8 cellular contexts compared by ENCODE assay signal in genomic region chr12:57459055-57459749, GRCh38. TPM values are rescaled to one million over a fixed set of nuclear protein-coding genes. Genes with fewer than 3 reads are reported as not detected.
DNase-seq lines count a peak whose midpoint lies in the region; ATAC-seq and TF ChIP-seq lines count a peak whose summit lies in the region.

No MANE protein-coding gene starts in this region.

- H3K27ac ChIP-seq in cingulate gyrus (ENCODE audit: low read depth, low read length): peak overlapping the region; percentile 84
- H3K27ac ChIP-seq in layer of hippocampus (ENCODE audit: low read depth, low read length): peak overlapping the region; percentile 80

- DNase-seq in Ammon's horn (ENCODE audit: low spot score): peak; percentile 98
- peak; percentile 94 for DNase-seq in NCI-H460 (ENCODE audit: extremely low read depth, low read depth)
- DNase-seq in activated CD4-positive, alpha-beta T cell treated with anti-CD3 and anti-CD28 coated beads for 24 hours (ENCODE audit: low read depth in 2 of 2): peak; percentile 90 to 95
- DNase-seq in stimulated activated CD4-positive, alpha-beta T cell treated with anti-CD3 and anti-CD28 coated beads, Interleukin-1b, Interleukin-23, amount 100 ng/mL, for 24 hours (ENCODE audit: low read depth in 4 of 4, low spot score in 1 of 4): peak; percentile 86 to 95 (median 92)

- peaks cover 6% of the 10 kb centered on the region for H3K27me3 ChIP-seq in layer of hippocampus (ENCODE audit: control insufficient read depth, insufficient read depth, low read length)

- ATAC-seq in HG03432 (IDR thresholded peaks at IDR 0.05; ENCODE audit: unreplicated experiment): peak; percentile 47

- peak; percentile 73 for TF ChIP-seq POLR2A in GM19099 (IDR thresholded peaks at IDR 0.05; ENCODE audit: extremely low read depth, insufficient read length, low read depth)

RNA-seq across cellular contexts. Expression of gene GLI1, which starts 0.4 kb away (rescaled TPM):
- total RNA-seq in NCI-H460 (2014; rRNA removed; shearing (Covaris generic)): 0.20 and 5.0 TPM in 2 replicates
- 0.56 and 0.76 TPM in 2 replicates for polyA plus RNA-seq in NCI-H460 (2014; cell fraction: nucleus; rRNA removed)

RNA-seq across cellular contexts. Expression of gene INHBE, which starts 4.1 kb away (rescaled TPM):
- total RNA-seq in NCI-H460 (2014; rRNA removed; shearing (Covaris generic)): 1.3 and 2.2 TPM in 2 replicates
- polyA plus RNA-seq in NCI-H460 (2014; cell fraction: nucleus; rRNA removed): 0.72 and 0.78 TPM in 2 replicates

RNA-seq across cellular contexts. Expression of gene ARHGAP9, which starts 20.5 kb away (rescaled TPM):
- total RNA-seq in NCI-H460 (2014; rRNA removed; shearing (Covaris generic)): not detected in 2 replicates
- polyA plus RNA-seq in NCI-H460 (2014; cell fraction: nucleus; rRNA removed): not detected in 2 replicates

RNA-seq across cellular contexts. Expression of gene INHBC, which starts 24.6 kb away (rescaled TPM):
- total RNA-seq in NCI-H460 (2014; rRNA removed; shearing (Covaris generic)): not detected in 2 replicates
- not detected in 2 replicates for polyA plus RNA-seq in NCI-H460 (2014; cell fraction: nucleus; rRNA removed)

RNA-seq across cellular contexts. Expression of gene R3HDM2, which starts 28.4 kb away (rescaled TPM):
- total RNA-seq in NCI-H460 (2014; rRNA removed; shearing (Covaris generic)): 24.4 and 24.6 TPM in 2 replicates
- 20.1 and 41.2 TPM in 2 replicates for polyA plus RNA-seq in NCI-H460 (2014; cell fraction: nucleus; rRNA removed)

Comparison
In these comparisons a context has a peak if more than half of its experiments do, and no peak if none do; other contexts are left out.
1. Peak in every context shown above with its lines: DNase-seq, ATAC-seq and H3K27ac ChIP-seq.